22 cellular contexts compared by ENCODE assay signal in the genomic region with DNA sequence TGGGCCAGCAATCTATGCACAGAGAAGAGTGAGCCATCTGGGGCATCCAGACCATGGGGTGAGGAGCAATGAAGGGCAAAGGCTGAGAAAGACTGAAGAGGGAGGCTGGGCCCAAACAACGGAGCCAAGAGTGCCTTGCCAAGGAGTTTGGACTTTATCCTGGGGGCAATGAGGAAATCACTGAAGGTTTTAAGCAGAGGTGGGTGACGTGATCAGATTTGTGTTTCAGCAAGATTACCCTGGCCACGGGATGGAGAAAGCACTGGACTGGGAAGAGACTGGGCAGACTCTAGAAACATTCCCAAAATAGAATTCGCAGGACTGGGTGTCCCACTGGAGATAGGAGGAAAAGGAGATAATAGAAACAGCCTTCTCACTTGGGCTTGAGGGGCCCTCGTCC.
"Had no signal": no experiment of that assay in that cellular context is flagged by ENCODE, and none has a peak within 500 bp of the region (broad histone marks: within the 10 kb centered on the region; RNA-seq: fewer than 3 reads in every experiment).

No MANE protein-coding gene starts in this region.

- H3K9me3 ChIP-seq: pancreas, upper lobe of left lung had no signal

- H3K27me3 ChIP-seq: pancreas, upper lobe of left lung had no signal

- DNase-seq: activated B cell treated with CpG ODN at 0.5 μM for 24 hours; activated CD4-positive, alpha-beta T cell treated with anti-CD3 and anti-CD28 coated beads for 4 hours; activated CD8-positive, alpha-beta T cell treated with anti-CD3 and anti-CD28 coated beads for 36 hours; activated naive CD4-positive, alpha-beta T cell treated with Interleukin-2 at 50 U/mL for 16 hours; activated naive CD8-positive, alpha-beta T cell treated with anti-CD3 and anti-CD28 coated beads, Interleukin-2, amount 10 ng/mL, durations not matched to agents 7 days and 5 days; activated T-cell treated with anti-CD3 and anti-CD28 coated beads, Interleukin-2, amount 50 U/mL, for 1 hour; amygdala; caudate nucleus; erythroblast; immature natural killer cell; mammary epithelial cell; naive B cell; pancreas; stimulated activated CD4-positive, alpha-beta T cell treated with anti-CD3 and anti-CD28 coated beads, Interleukin-2, amount 100 ng/mL, for 24 hours; stimulated activated naive CD8-positive, alpha-beta T cell treated with anti-CD3 and anti-CD28 coated beads, Interleukin-15, Interleukin-2, amounts not matched to agents 100 U/mL and 50 U/mL, for 24 hours; T-helper 1 cell; T-helper 9 cell; upper lobe of left lung had no signal

- H3K36me3 ChIP-seq: pancreas, upper lobe of left lung had no signal

- ATAC-seq: activated CD8-positive, alpha-beta T cell treated with anti-CD3 and anti-CD28 coated beads for 36 hours; activated T-helper 17 cell treated with anti-CD3 and anti-CD28 coated beads, Interleukin-2, amount 50 U/mL, for 72 hours; pancreas; stimulated activated naive CD8-positive, alpha-beta T cell treated with anti-CD3 and anti-CD28 coated beads, Interleukin-15, Interleukin-2, amounts not matched to agents 100 U/mL and 50 U/mL, for 24 hours had no signal

- H3K4me1 ChIP-seq: pancreas, upper lobe of left lung had no signal

- H3K27ac ChIP-seq: coronary artery, pancreas, upper lobe of left lung had no signal

- FAIRE-seq: endometrium, frontal cortex, pancreas had no signal

- H3K4me3 ChIP-seq: coronary artery, pancreas, upper lobe of left lung had no signal
